In genomic region chr6:28335564-28336283, GRCh38 we compare ENCODE assay signal across 8 cellular contexts. TPM values are rescaled to one million over a fixed set of nuclear protein-coding genes. Genes with fewer than 3 reads are reported as not detected.
A peak's percentile ranks its signal among the peaks of the same experiment; 100 is the strongest.
DNase-seq lines count a peak whose midpoint lies in the region; ATAC-seq and TF ChIP-seq lines count a peak whose summit lies in the region.

TSS of gene ZSCAN31 (minus strand) at chr6:28336148. CDS start at chr6:28329683, 6,465 bp downstream.

- H3K4me3 ChIP-seq in GM06990 (replicated peaks; ENCODE audit: low read depth, low read length) (peak within 1 kb of the TSS; percentile 81), upper lobe of right lung (peak within 1 kb of the TSS; percentile 78)

- H3K4me1 Mint-ChIP-seq in HFFc6 (ENCODE audit: low read depth) = peaks cover 7% of the 10 kb centered on the region; the same call in 1 of the 2 replicates

- no peaks in the 10 kb centered on the region for H3K9me3 ChIP-seq in upper lobe of right lung

- no peaks in the 10 kb centered on the region for H3K27me3 ChIP-seq in GM06990 (replicated peaks; ENCODE audit: control insufficient read depth, insufficient read depth, low read length)
- H3K27me3 ChIP-seq in upper lobe of right lung = no peaks in the 10 kb centered on the region

- intact Hi-C loops in left cardiac atrium (cut with DNase I) (no loop called here), posterior vena cava (cut with DNase I) (no loop called here), upper lobe of right lung (cut with DNase I) (no loop called here)

- H3K4me1 ChIP-seq in upper lobe of right lung = peaks cover 12% of the 10 kb centered on the region

- H3K36me3 ChIP-seq in GM06990 (ENCODE audit: control insufficient read depth, insufficient read depth, low read length) (no peaks in the 10 kb centered on the region), upper lobe of right lung (no peaks in the 10 kb centered on the region)

- H3K4me3 Mint-ChIP-seq in HFFc6 = no peak within 1 kb of the TSS

- TF ChIP-seq CTCF in GM06990 (IDR thresholded peaks at IDR 0.05; ENCODE audit: insufficient read depth, low read length, poor library complexity, severe bottlenecking) (no peak), HFFc6 (IDR thresholded peaks at IDR 0.05) (no peak), upper lobe of right lung (IDR thresholded peaks at IDR 0.05) (no peak)

- H3K27me3 Mint-ChIP-seq in HFFc6 (ENCODE audit: insufficient read depth) = peaks cover 4% of the 10 kb centered on the region; the same call in 1 of the 2 replicates

- peak within 1 kb of the TSS; percentile 95 for H3K27ac ChIP-seq in upper lobe of right lung

- H3K27ac Mint-ChIP-seq in HFFc6 = no peak within 1 kb of the TSS

- DNase-seq in GM06990 (ENCODE audit: extremely low read depth, insufficient read length) = peak; percentile 82
- peak; percentile 97 for DNase-seq in HFFc6
- DNase-seq in NCI-H1048 (lab: John Stamatoyannopoulos, UW) = peak; percentile 93
- DNase-seq in T follicular helper cell (ENCODE audit: low read depth) = peak; percentile 78
- peak; percentile 97 for DNase-seq in amniotic stem cell (lab: John Stamatoyannopoulos, UW)
- peak; percentile 96 for DNase-seq in left cardiac atrium
- peak; percentile 97 for DNase-seq in posterior vena cava (ENCODE audit: low spot score)
- peak; percentile 93 for DNase-seq in upper lobe of right lung

- no peaks in the 10 kb centered on the region for H3K36me3 Mint-ChIP-seq in HFFc6 (ENCODE audit: low read depth)

- ATAC-seq in left cardiac atrium (peak; percentile 97 to 98), upper lobe of right lung (peak; percentile 96)

- no peaks in the 10 kb centered on the region; the same call in 1 of the 2 replicates for H3K9me3 Mint-ChIP-seq in HFFc6

RNA-seq across cellular contexts. Expression of gene ZSCAN31, which starts in this region (rescaled TPM):
- total RNA-seq in HFFc6 (2021; fragmentation: NEBNext Ultra II Directional; extraction: Animal tissue kit (Norgen Biotek cat#: 25700)) = 1 to 10 TPM in 2 of 6 experiments, under 1 TPM in 4; 0.64 to 2.0 (median 0.95) TPM
- total RNA-seq in left cardiac atrium (10 to 100 TPM in 1 of 2 donors, 1 to 10 TPM in 1; 8.4 to 11.4 TPM), posterior vena cava (10 to 100 TPM; 13.1 to 14.6 TPM), upper lobe of right lung (28.5 TPM)

Comparison
In these comparisons a context has a peak if more than half of its experiments do, and no peak if none do; other contexts are left out.
1. Peak in every context shown above with its lines: DNase-seq, ATAC-seq, H3K4me3 ChIP-seq and H3K27ac ChIP-seq.